ENCODE assay signal across 7 cellular contexts in the genomic region with DNA sequence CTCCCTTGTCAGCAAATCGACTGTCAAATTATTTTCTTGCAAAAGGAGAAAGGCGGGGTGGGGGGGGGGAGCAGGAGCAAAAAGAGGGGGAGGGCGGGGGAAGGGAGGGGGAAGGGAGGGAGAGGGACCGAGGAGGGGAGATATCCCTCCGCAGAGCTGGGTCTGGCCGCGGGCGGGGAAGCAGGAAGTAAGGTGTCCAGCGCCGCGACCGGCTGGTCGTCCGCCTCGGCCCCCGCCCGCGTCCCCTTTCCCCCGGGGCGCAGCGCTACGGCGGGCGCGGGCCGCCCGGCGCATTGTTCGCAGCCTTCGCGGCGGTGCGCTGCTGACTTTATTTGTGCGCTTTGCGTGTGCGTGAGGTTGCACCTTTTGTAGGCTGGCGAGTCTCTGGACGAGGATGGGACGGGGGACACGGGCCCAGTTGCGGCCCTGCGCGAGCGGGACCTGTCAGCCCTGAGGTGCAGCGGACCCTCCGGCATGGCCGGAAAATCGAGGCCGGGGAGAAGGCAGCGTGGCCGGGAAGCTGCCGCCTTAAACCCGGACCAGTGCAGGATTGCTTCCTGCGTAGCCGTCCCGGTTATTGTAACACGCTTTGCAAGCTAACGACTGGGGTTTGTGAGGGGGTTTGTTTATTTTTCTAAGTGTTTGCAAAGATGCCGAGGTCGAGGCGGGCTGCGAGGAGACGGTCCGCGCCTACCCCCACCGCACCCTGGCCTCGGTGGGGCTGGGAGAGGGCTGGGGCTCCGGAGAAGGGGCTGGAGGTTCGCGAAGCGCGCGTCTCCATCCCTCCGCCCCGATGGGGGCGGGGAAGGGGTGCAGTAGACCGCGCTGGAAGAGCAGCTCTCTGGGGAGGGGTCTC. TPM values are rescaled to one million over a fixed set of nuclear protein-coding genes. Genes with fewer than 3 reads are reported as not detected.
DNase-seq lines count a peak whose midpoint lies in the region; ATAC-seq and TF ChIP-seq lines count a peak whose summit lies in the region.

No MANE protein-coding gene starts in this region.

- peak overlapping the region; percentile 90 for H3K27ac ChIP-seq in WERI-Rb-1

- DNase-seq in NCI-H2029 (lab: John Stamatoyannopoulos, UW) = peak; percentile 78
- DNase-seq in WERI-Rb-1 = peak; percentile 96
- peak; percentile 81 for DNase-seq in cerebellum (ENCODE audit: low spot score)
- no peak for DNase-seq in kidney epithelial cell (ENCODE audit: low read depth)
- DNase-seq in stimulated activated CD4-positive, alpha-beta T cell treated with anti-CD3 and anti-CD28 coated beads, Interleukin-15, amount 100 ng/mL, for 48 hours (ENCODE audit: low read depth in 2 of 2) = peak; percentile 23 to 27

- no peak for TF ChIP-seq CTCF in GM12875 (IDR thresholded peaks at IDR 0.05; ENCODE audit: borderline replicate concordance, insufficient read depth, low read depth, low read length)
- TF ChIP-seq CTCF in WERI-Rb-1 (IDR thresholded peaks at IDR 0.05; ENCODE audit: low read depth, low read length) = no peak
- no peak for TF ChIP-seq CTCF in kidney epithelial cell (IDR thresholded peaks at IDR 0.05; ENCODE audit: insufficient read depth, low read length, poor library complexity, severe bottlenecking)

- no peaks in the 10 kb centered on the region for H3K9me3 ChIP-seq in WERI-Rb-1 (ENCODE audit: severe bottlenecking)

- peak overlapping the region; percentile 83 for H3K4me3 ChIP-seq in GM12875 (ENCODE audit: low read depth, low read length)
- peak overlapping the region; percentile 97 for H3K4me3 ChIP-seq in WERI-Rb-1 (ENCODE audit: low read depth, low read length)
- peak overlapping the region; percentile 79 for H3K4me3 ChIP-seq in kidney epithelial cell (ENCODE audit: low read depth, low read length)

- H3K36me3 ChIP-seq in WERI-Rb-1 (peaks cover 3% of the 10 kb centered on the region), kidney epithelial cell (ENCODE audit: control insufficient read depth, insufficient read depth, low read length) (no peaks in the 10 kb centered on the region)

- H3K27me3 ChIP-seq in WERI-Rb-1 (ENCODE audit: insufficient read depth, low read depth, severe bottlenecking) (no peaks in the 10 kb centered on the region), kidney epithelial cell (ENCODE audit: control insufficient read depth, insufficient read depth, low read length) (no peaks in the 10 kb centered on the region)

- ATAC-seq in HG02759 (IDR thresholded peaks at IDR 0.05; ENCODE audit: unreplicated experiment) = peak; percentile 49

RNA-seq across cellular contexts. Expression of a gene that starts 0.7 kb away (rescaled TPM):
- total RNA-seq in cerebellum = 6.4 TPM
- total RNA-seq in kidney epithelial cell = 0.75 and 1.4 TPM in 2 replicates
